ENCODE assay signal across 1 cellular context in the genomic region with DNA sequence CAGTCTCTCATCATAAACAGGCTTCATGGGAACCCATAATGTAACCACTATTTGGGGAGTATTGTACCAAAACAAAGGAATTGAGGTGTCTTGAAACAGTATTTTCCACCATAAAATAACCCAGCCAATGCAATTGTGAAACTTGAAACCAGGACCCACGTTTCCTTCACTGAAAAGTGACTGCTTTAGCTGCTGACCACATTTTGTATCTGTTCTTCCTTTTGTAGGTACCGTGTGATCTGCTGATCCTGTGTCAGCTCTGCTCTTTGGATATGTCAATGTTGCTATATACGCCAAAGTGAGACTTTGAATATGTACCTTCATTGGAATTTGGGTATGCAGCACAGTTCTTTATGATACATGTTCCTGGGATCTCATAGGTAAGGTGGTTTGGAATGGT.
TF ChIP-seq lines count a peak whose summit lies in the region.

No MANE protein-coding gene starts in this region.

TF ChIP-seq in GM12878, 131 proteins besides CTCF, POLR2A, EP300 and RAD21 (continued from another document):
- TF ChIP-seq, protein P1, sequence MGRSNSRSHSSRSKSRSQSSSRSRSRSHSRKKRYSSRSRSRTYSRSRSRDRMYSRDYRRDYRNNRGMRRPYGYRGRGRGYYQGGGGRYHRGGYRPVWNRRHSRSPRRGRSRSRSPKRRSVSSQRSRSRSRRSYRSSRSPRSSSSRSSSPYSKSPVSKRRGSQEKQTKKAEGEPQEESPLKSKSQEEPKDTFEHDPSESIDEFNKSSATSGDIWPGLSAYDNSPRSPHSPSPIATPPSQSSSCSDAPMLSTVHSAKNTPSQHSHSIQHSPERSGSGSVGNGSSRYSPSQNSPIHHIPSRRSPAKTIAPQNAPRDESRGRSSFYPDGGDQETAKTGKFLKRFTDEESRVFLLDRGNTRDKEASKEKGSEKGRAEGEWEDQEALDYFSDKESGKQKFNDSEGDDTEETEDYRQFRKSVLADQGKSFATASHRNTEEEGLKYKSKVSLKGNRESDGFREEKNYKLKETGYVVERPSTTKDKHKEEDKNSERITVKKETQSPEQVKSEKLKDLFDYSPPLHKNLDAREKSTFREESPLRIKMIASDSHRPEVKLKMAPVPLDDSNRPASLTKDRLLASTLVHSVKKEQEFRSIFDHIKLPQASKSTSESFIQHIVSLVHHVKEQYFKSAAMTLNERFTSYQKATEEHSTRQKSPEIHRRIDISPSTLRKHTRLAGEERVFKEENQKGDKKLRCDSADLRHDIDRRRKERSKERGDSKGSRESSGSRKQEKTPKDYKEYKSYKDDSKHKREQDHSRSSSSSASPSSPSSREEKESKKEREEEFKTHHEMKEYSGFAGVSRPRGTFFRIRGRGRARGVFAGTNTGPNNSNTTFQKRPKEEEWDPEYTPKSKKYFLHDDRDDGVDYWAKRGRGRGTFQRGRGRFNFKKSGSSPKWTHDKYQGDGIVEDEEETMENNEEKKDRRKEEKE (IDR thresholded peaks at IDR 0.05): no peak
TF ChIP-seq in GM12878: peak in this region for 1.
